In genomic region chr2:177631702-177632101, GRCh38 we compare ENCODE assay signal across 23 cellular contexts.
DNase-seq lines count a peak whose midpoint lies in the region; ATAC-seq, FAIRE-seq and TF ChIP-seq lines count a peak whose summit lies in the region.
"Had no signal": no experiment of that assay in that cellular context is flagged by ENCODE, and none has a peak within 500 bp of the region (broad histone marks: within the 10 kb centered on the region; RNA-seq: fewer than 3 reads in every experiment).

No MANE protein-coding gene starts in this region.

- H3K36me3 Mint-ChIP-seq in brain (no peaks in the 10 kb centered on the region), nephron (ENCODE audit: low read depth) (no peaks in the 10 kb centered on the region)
- H3K36me3 Mint-ChIP-seq: CD8-positive, alpha-beta T cell had no signal

- H3K4me2 ChIP-seq in OCI-LY1 (ENCODE audit: low read length) = no peak overlapping the region
- H3K4me2 ChIP-seq: A549 had no signal

- H3K27me3 Mint-ChIP-seq in brain (no peaks in the 10 kb centered on the region), nephron (ENCODE audit: low read depth) (no peaks in the 10 kb centered on the region)

- H3K9ac ChIP-seq in OCI-LY1 (ENCODE audit: low read length) = no peak overlapping the region
- H3K9ac ChIP-seq: BLaER1 treated with 17β-estradiol and CSF1 and Interleukin-3, amounts not matched to agents 10 nM and 100 nM had no signal

- H3K4me3 Mint-ChIP-seq in brain (no peak overlapping the region), nephron (no peak overlapping the region)
- H3K4me3 Mint-ChIP-seq: B cell; CD4-positive, alpha-beta T cell; CD8-positive, alpha-beta T cell had no signal

- POLR2A ChIA-PET in HEK293T (lab: Yijun Ruan, JAX) = no interaction called here

- TF ChIP-seq CTCF in OCI-LY1 (IDR thresholded peaks at IDR 0.05; ENCODE audit: low read length) (no peak), brain (conservative IDR thresholded peaks at IDR 0.05) (no peak), nephron (IDR thresholded peaks at IDR 0.05; ENCODE audit: unreplicated experiment in 3 of 3) (no peak)

- WGBS in aorta, 2 donors = 49 to 50% methylated on average over 1 of the region's 1 CpG

- H3K9me3 ChIP-seq in OCI-LY1 (ENCODE audit: low read length) (peaks cover 5% of the 10 kb centered on the region; the same call in 1 of the 2 replicates), aorta (ENCODE audit: control insufficient read depth, low read length) (no peaks in the 10 kb centered on the region)
- H3K9me3 ChIP-seq: A549, Caco-2 had no signal

- H3F3A ChIP-seq in OCI-LY1 (ENCODE audit: insufficient read depth, low read length) = peaks cover 3% of the 10 kb centered on the region; the same call in 1 of the 2 replicates

- ATAC-seq in GM19397 (IDR thresholded peaks at IDR 0.05; ENCODE audit: unreplicated experiment) = no peak
- ATAC-seq in aorta (ENCODE audit: low FRiP score) = no peak
- ATAC-seq: A549; CD8-positive, alpha-beta T cell had no signal

- no peaks in the 10 kb centered on the region for H3K36me3 ChIP-seq in OCI-LY1 (ENCODE audit: insufficient read depth, low read length)
- H3K36me3 ChIP-seq in aorta (ENCODE audit: control insufficient read depth in 1 of 2, insufficient read depth in 2 of 2, low read length in 1 of 2) = no peaks in the 10 kb centered on the region
- H3K36me3 ChIP-seq: BLaER1 treated with 17β-estradiol and CSF1 and Interleukin-3, amounts not matched to agents 10 nM and 100 nM had no signal

- no peaks in the 10 kb centered on the region for H3K79me2 ChIP-seq in OCI-LY1 (ENCODE audit: insufficient read depth, low read length)

- no peaks in the 10 kb centered on the region for H3K9me2 ChIP-seq in OCI-LY1 (ENCODE audit: low read depth, low read length)

- H3K27ac Mint-ChIP-seq in brain (peak overlapping the region in 3 of 5 experiments; percentile 14 to 82 (median 70)), nephron (peak overlapping the region; percentile 19 to 90 (median 41))
- H3K27ac Mint-ChIP-seq: B cell; CD4-positive, alpha-beta T cell; CD8-positive, alpha-beta T cell had no signal

- no peaks in the 10 kb centered on the region for H4K20me1 ChIP-seq in OCI-LY1 (ENCODE audit: insufficient read depth, low read length)
- H4K20me1 ChIP-seq: BLaER1 treated with 17β-estradiol and CSF1 and Interleukin-3, amounts not matched to agents 10 nM and 100 nM had no signal

- H3K4me1 Mint-ChIP-seq in brain = peaks cover 57% of the 10 kb centered on the region
- H3K4me1 Mint-ChIP-seq in nephron = peaks cover 29% of the 10 kb centered on the region

- H3K4me1 ChIP-seq in OCI-LY1 (ENCODE audit: insufficient read depth, low read length, severe bottlenecking) = peaks cover 73% of the 10 kb centered on the region
- H3K4me1 ChIP-seq in aorta (ENCODE audit: control insufficient read depth in 1 of 2, insufficient read depth in 2 of 2, low read length in 2 of 2) = no peaks in the 10 kb centered on the region
- H3K4me1 ChIP-seq: A549, Caco-2 had no signal

- no peak overlapping the region for H2AFZ ChIP-seq in OCI-LY1 (ENCODE audit: low read length)

- H3K9me3 Mint-ChIP-seq in brain (peaks cover 0 to 3% (median 0%) of the 10 kb centered on the region in 5 experiments), nephron (no peaks in the 10 kb centered on the region)
- H3K9me3 Mint-ChIP-seq: CD4-positive, alpha-beta T cell; CD8-positive, alpha-beta T cell had no signal

- H3K27me3 ChIP-seq in OCI-LY1 (ENCODE audit: insufficient read depth, low read length) (no peaks in the 10 kb centered on the region), aorta (ENCODE audit: control insufficient read depth in 1 of 2, insufficient read depth in 2 of 2, low read length in 1 of 2) (no peaks in the 10 kb centered on the region)
- H3K27me3 ChIP-seq: BLaER1 treated with 17β-estradiol and CSF1 and Interleukin-3, amounts not matched to agents 10 nM and 100 nM had no signal

- H3K27ac ChIP-seq in OCI-LY1 (ENCODE audit: low read depth, low read length, poor library complexity, severe bottlenecking) = peak overlapping the region; percentile 87
- H3K27ac ChIP-seq in aorta (ENCODE audit: low read depth in 1 of 2, low read length in 2 of 2) = no peak overlapping the region
- H3K27ac ChIP-seq: A549; BLaER1 treated with 17β-estradiol and CSF1 and Interleukin-3, amounts not matched to agents 10 nM and 100 nM; C4-2B had no signal

- intact Hi-C loops in aorta (cut with DNase I) = no loop called here

- peak; percentile 20 for FAIRE-seq in GM12891 (lab: Jason Lieb, UNC)
- FAIRE-seq: A549, D721Med, G401.6, GM18507 had no signal

- TF ChIP-seq POLR2A in GM12891 (IDR thresholded peaks at IDR 0.05; ENCODE audit: low read depth, low read length) = no peak

- DNase-seq in GM12891 (ENCODE audit: insufficient read length, low spot score) = no peak
- no peak for DNase-seq in A172 (ENCODE audit: low spot score)
- no peak for DNase-seq in aorta
- no peak for DNase-seq in HEK293T (ENCODE audit: extremely low spot score)
- DNase-seq: 8988T; AML-193; Caco-2; Calu3; CD4-positive, alpha-beta T cell; CD8-positive, alpha-beta T cell; DMS79 treated with DMSO at 0.1 percent for 48 hours; GF-D8 had no signal

- H3K4me3 ChIP-seq in OCI-LY1 (ENCODE audit: low read depth, low read length, poor library complexity, severe bottlenecking) (no peak overlapping the region), aorta (ENCODE audit: low read length in 2 of 2) (no peak overlapping the region)
- H3K4me3 ChIP-seq: A549; BLaER1 treated with 17β-estradiol and CSF1 and Interleukin-3, amounts not matched to agents 10 nM and 100 nM had no signal

- CTCF ChIA-PET in HEK293T (lab: Yijun Ruan, JAX) = no interaction called here

TF ChIP-seq in GM12891, 5 proteins besides CTCF, POLR2A, EP300 and RAD21:
- no peak for TF ChIP-seq PAX5 (IDR thresholded peaks at IDR 0.05; ENCODE audit: insufficient read depth, low read length, severe bottlenecking)
- TF ChIP-seq SPI1 (IDR thresholded peaks at IDR 0.05; ENCODE audit: low read depth, low read length) = no peak
- no peak for TF ChIP-seq POLR2AphosphoS5 (IDR thresholded peaks at IDR 0.05; ENCODE audit: low read depth, low read length)
- TF ChIP-seq POU2F2 (IDR thresholded peaks at IDR 0.05; ENCODE audit: low read depth, low read length) = no peak
- TF ChIP-seq TAF1 (IDR thresholded peaks at IDR 0.05; ENCODE audit: low read depth, low read length) = no peak

TF ChIP-seq in HEK293T, 16 proteins besides CTCF, POLR2A, EP300 and RAD21:
- TF ChIP-seq ARNT (IDR thresholded peaks at IDR 0.05) (no peak), CTBP1 (IDR thresholded peaks at IDR 0.05; ENCODE audit: borderline replicate concordance) (no peak), LEF1 (IDR thresholded peaks at IDR 0.05; ENCODE audit: borderline replicate concordance) (no peak)
